Comparison of ENCODE assay signal across 1 cellular context in genomic region chr12:118981285-118982201, GRCh38.
TF ChIP-seq lines count a peak whose summit lies in the region.

Gene SRRM4 (plus strand): TSS chr12:118981541. CDS start chr12:118981883, 342 bp downstream.

TF ChIP-seq in H1, 55 proteins besides CTCF, POLR2A, EP300 and RAD21 (continued from another document):
- TF ChIP-seq POU5F1 (IDR thresholded peaks at IDR 0.05; ENCODE audit: low read depth, low read length) (peak; percentile 97), HDAC2 (IDR thresholded peaks at IDR 0.05; ENCODE audit: borderline replicate concordance in 1 of 2, low read depth in 2 of 2, low read length in 2 of 2) (peak; percentile 87 to 91; a peak in 3 of 4 replicates), MAFK (IDR thresholded peaks at IDR 0.05; ENCODE audit: low read depth, low read length) (no peak), BRCA1 (IDR thresholded peaks at IDR 0.05; ENCODE audit: low read depth, low read length) (no peak), SRF (IDR thresholded peaks at IDR 0.05; ENCODE audit: low read depth, low read length) (no peak), SP1 (IDR thresholded peaks at IDR 0.05; ENCODE audit: low read depth, low read length) (peak; percentile 56; the same call in 1 of the 2 replicates), SAP30 (IDR thresholded peaks at IDR 0.05; ENCODE audit: insufficient read depth, insufficient replicate concordance, low read length) (peak; percentile 92), MAX (IDR thresholded peaks at IDR 0.05) (peak; percentile 62), SIN3A (conservative IDR thresholded peaks at IDR 0.05 in 1 of 2, IDR thresholded peaks at IDR 0.05 in 1 of 2; ENCODE audit: low read depth in 1 of 2, low read length in 2 of 2) (peak; percentile 96 to 98), SIRT6 (IDR thresholded peaks at IDR 0.05; ENCODE audit: low read length) (no peak), KDM4A (IDR thresholded peaks at IDR 0.05; ENCODE audit: low read depth, low read length, severe bottlenecking) (peak; percentile 59), CTBP2 (IDR thresholded peaks at IDR 0.05; ENCODE audit: borderline replicate concordance, insufficient read depth, insufficient read length, low read length) (peak; percentile 24), TAF1 (IDR thresholded peaks at IDR 0.05; ENCODE audit: low read depth, low read length) (peak; percentile 42; the same call in 1 of the 2 replicates), CREB1 (IDR thresholded peaks at IDR 0.05) (peak; percentile 54), YY1 (IDR thresholded peaks at IDR 0.05; ENCODE audit: low read depth, low read length) (0 out of 2 replicates have a peak, but pooled peaks have one; percentile 41), EGR1 (IDR thresholded peaks at IDR 0.05; ENCODE audit: borderline replicate concordance, low read depth, low read length) (no peak), JUND (IDR thresholded peaks at IDR 0.05; ENCODE audit: low read length) (0 out of 2 replicates have a peak, but pooled peaks have one; percentile 3), ASH2L (IDR thresholded peaks at IDR 0.05; ENCODE audit: low read length) (peak; percentile 69), TEAD4 (IDR thresholded peaks at IDR 0.05; ENCODE audit: low read depth, low read length) (peak; percentile 61; the same call in 1 of the 2 replicates), TCF12 (IDR thresholded peaks at IDR 0.05; ENCODE audit: low read depth, low read length) (0 out of 2 replicates have a peak, but pooled peaks have one; percentile 3), RXRA (IDR thresholded peaks at IDR 0.05; ENCODE audit: insufficient read depth, low read depth, low read length) (no peak)
